Comparison of ENCODE assay signal across 18 cellular contexts in genomic region chr5:135304352-135305221, GRCh38.
DNase-seq lines count a peak whose midpoint lies in the region; ATAC-seq and TF ChIP-seq lines count a peak whose summit lies in the region.
"Had no signal": no experiment of that assay in that cellular context is flagged by ENCODE, and none has a peak within 500 bp of the region (broad histone marks: within the 10 kb centered on the region; RNA-seq: fewer than 3 reads in every experiment).

No MANE protein-coding gene starts in this region.

- peak; percentile 48 for DNase-seq in activated CD4-positive, alpha-beta T cell treated with anti-CD3 and anti-CD28 coated beads, Interleukin-2, amount 10 ng/mL, durations not matched to agents 24 days and 14 days
- no peak for DNase-seq in activated CD4-positive, alpha-beta T cell treated with anti-CD3 and anti-CD28 coated beads, Interleukin-2, amount 10 ng/mL, durations not matched to agents 7 days and 5 days
- peak; percentile 65 for DNase-seq in RPMI8226
- DNase-seq in fibroblast of villous mesenchyme (ENCODE audit: low read depth): peak; percentile 21
- peak; percentile 43 for DNase-seq in retina
- no peak for DNase-seq in CD4-positive, alpha-beta T cell
- DNase-seq in NCI-H1417 (lab: John Stamatoyannopoulos, UW): no peak
- DNase-seq in naive thymus-derived CD4-positive, alpha-beta T cell: no peak
- DNase-seq: activated T-cell treated with anti-CD3 and anti-CD28 coated beads, Interleukin-2, amount 50 U/mL, for 4 hours; DMS79 treated with DMSO at 0.1 percent for 48 hours; esophagus squamous epithelium; mesendoderm; NCI-H2029; NCI-H510A; stimulated activated CD4-positive, alpha-beta T cell treated with anti-CD3 and anti-CD28 coated beads, Interleukin-1b, Interleukin-23, amount 100 ng/mL, for 48 hours had no signal

- H3K36me3 ChIP-seq in naive thymus-derived CD4-positive, alpha-beta T cell (ENCODE audit: control insufficient read depth in 2 of 3, insufficient read depth in 3 of 3, low read length in 3 of 3): no peaks in the 10 kb centered on the region
- H3K36me3 ChIP-seq: esophagus squamous epithelium had no signal

- no peaks in the 10 kb centered on the region for H3K9me3 ChIP-seq in CD4-positive, alpha-beta T cell (ENCODE audit: control insufficient read depth, low read length)
- H3K9me3 ChIP-seq in naive thymus-derived CD4-positive, alpha-beta T cell (ENCODE audit: control insufficient read depth in 2 of 3, low read length in 3 of 3): no peaks in the 10 kb centered on the region
- H3K9me3 ChIP-seq: esophagus squamous epithelium had no signal

- no peaks in the 10 kb centered on the region for H3K27me3 ChIP-seq in CD4-positive, alpha-beta T cell (ENCODE audit: control insufficient read depth, insufficient read depth, low read length)
- H3K27me3 ChIP-seq in naive thymus-derived CD4-positive, alpha-beta T cell (ENCODE audit: control insufficient read depth in 2 of 2, insufficient read depth in 2 of 2, low read length in 2 of 2): no peaks in the 10 kb centered on the region
- H3K27me3 ChIP-seq: esophagus squamous epithelium had no signal

- intact Hi-C loops in activated CD4-positive, alpha-beta T cell treated with anti-CD3 and anti-CD28 coated beads, Interleukin-2, amount 10 ng/mL, durations not matched to agents 24 days and 14 days (cut with micrococcal nuclease): no loop called here
- intact Hi-C loops in CD4-positive, alpha-beta T cell (cut with DNase I, micrococcal nuclease): no loop called here
- intact Hi-C loops in naive thymus-derived CD4-positive, alpha-beta T cell (cut with micrococcal nuclease): no loop called here

- no peak overlapping the region for H3K27ac ChIP-seq in CD4-positive, alpha-beta T cell (ENCODE audit: low read depth, low read length)
- H3K27ac ChIP-seq in naive thymus-derived CD4-positive, alpha-beta T cell (ENCODE audit: low read depth, low read length): no peak overlapping the region
- H3K27ac ChIP-seq: esophagus squamous epithelium had no signal

- no peak for TF ChIP-seq CTCF in fibroblast of villous mesenchyme (IDR thresholded peaks at IDR 0.05; ENCODE audit: insufficient read depth, low read depth, low read length)
- TF ChIP-seq CTCF in CD4-positive, alpha-beta T cell (IDR thresholded peaks at IDR 0.05): no peak

- POLR2A ChIA-PET in activated CD4-positive, alpha-beta T cell treated with anti-CD3 and anti-CD28 coated beads, Interleukin-2, amount 10 ng/mL, durations not matched to agents 7 days and 5 days (lab: Charles Lee): no interaction called here
- POLR2A ChIA-PET in CD4-positive, alpha-beta T cell (lab: Charles Lee): no interaction called here
- POLR2A ChIA-PET in naive thymus-derived CD4-positive, alpha-beta T cell (lab: Charles Lee): no interaction called here

- H3K4me1 ChIP-seq in naive thymus-derived CD4-positive, alpha-beta T cell (ENCODE audit: control insufficient read depth in 2 of 2, insufficient read depth in 2 of 2, low read length in 2 of 2): no peaks in the 10 kb centered on the region

- CTCF ChIA-PET in activated CD4-positive, alpha-beta T cell treated with anti-CD3 and anti-CD28 coated beads, Interleukin-2, amount 10 ng/mL, durations not matched to agents 7 days and 5 days (lab: Charles Lee): interaction anchor here (1.0 kb wide), 1 partner anchor 9 kb away, joined by 3 read pairs; no protein-coding TSS in a partner anchor
- CTCF ChIA-PET in CD4-positive, alpha-beta T cell (lab: Charles Lee): no interaction called here
- CTCF ChIA-PET in naive thymus-derived CD4-positive, alpha-beta T cell (lab: Charles Lee): no interaction called here

- no peaks in the 10 kb centered on the region for H3K36me3 Mint-ChIP-seq in activated CD4-positive, alpha-beta T cell treated with anti-CD3 and anti-CD28 coated beads, Interleukin-2, amount 10 ng/mL, durations not matched to agents 24 days and 14 days (ENCODE audit: low read depth)
- peaks cover 3% of the 10 kb centered on the region for H3K36me3 Mint-ChIP-seq in activated CD4-positive, alpha-beta T cell treated with anti-CD3 and anti-CD28 coated beads, Interleukin-2, amount 10 ng/mL, durations not matched to agents 7 days and 5 days (ENCODE audit: low read depth)
- no peaks in the 10 kb centered on the region for H3K36me3 Mint-ChIP-seq in CD4-positive, alpha-beta T cell (ENCODE audit: low read depth)
- peaks cover 0 to 1% (median 0%) of the 10 kb centered on the region in 5 donors for H3K36me3 Mint-ChIP-seq in naive thymus-derived CD4-positive, alpha-beta T cell
- H3K36me3 Mint-ChIP-seq: activated naive CD4-positive, alpha-beta T cell treated with anti-CD3 and anti-CD28 coated beads, Interleukin-2, amount 50 U/mL, for 24 hours; CD14-positive monocyte had no signal

- no peak overlapping the region for H3K27ac Mint-ChIP-seq in activated CD4-positive, alpha-beta T cell treated with anti-CD3 and anti-CD28 coated beads, Interleukin-2, amount 10 ng/mL, durations not matched to agents 24 days and 14 days
- H3K27ac Mint-ChIP-seq in activated CD4-positive, alpha-beta T cell treated with anti-CD3 and anti-CD28 coated beads, Interleukin-2, amount 10 ng/mL, durations not matched to agents 7 days and 5 days: no peak overlapping the region
- no peak overlapping the region for H3K27ac Mint-ChIP-seq in CD4-positive, alpha-beta T cell
- H3K27ac Mint-ChIP-seq in naive thymus-derived CD4-positive, alpha-beta T cell: no peak overlapping the region
- H3K27ac Mint-ChIP-seq: activated naive CD4-positive, alpha-beta T cell treated with anti-CD3 and anti-CD28 coated beads, Interleukin-2, amount 50 U/mL, for 24 hours had no signal

- no peak overlapping the region for H3K4me3 ChIP-seq in fibroblast of villous mesenchyme (ENCODE audit: low read depth, low read length)
- no peak overlapping the region for H3K4me3 ChIP-seq in naive thymus-derived CD4-positive, alpha-beta T cell (ENCODE audit: low read length)
- H3K4me3 ChIP-seq: esophagus squamous epithelium had no signal

- H3K4me3 Mint-ChIP-seq in activated CD4-positive, alpha-beta T cell treated with anti-CD3 and anti-CD28 coated beads, Interleukin-2, amount 10 ng/mL, durations not matched to agents 24 days and 14 days: no peak overlapping the region
- H3K4me3 Mint-ChIP-seq in activated CD4-positive, alpha-beta T cell treated with anti-CD3 and anti-CD28 coated beads, Interleukin-2, amount 10 ng/mL, durations not matched to agents 7 days and 5 days: no peak overlapping the region
- no peak overlapping the region for H3K4me3 Mint-ChIP-seq in CD4-positive, alpha-beta T cell
- H3K4me3 Mint-ChIP-seq in naive thymus-derived CD4-positive, alpha-beta T cell: no peak overlapping the region
- H3K4me3 Mint-ChIP-seq: activated naive CD4-positive, alpha-beta T cell treated with anti-CD3 and anti-CD28 coated beads, Interleukin-2, amount 50 U/mL, for 24 hours; activated T-cell treated with anti-CD3 and anti-CD28 coated beads, Interleukin-2, amount 50 U/mL, for 4 hours; CD14-positive monocyte had no signal

- peaks cover 27% of the 10 kb centered on the region for H3K4me1 Mint-ChIP-seq in activated CD4-positive, alpha-beta T cell treated with anti-CD3 and anti-CD28 coated beads, Interleukin-2, amount 10 ng/mL, durations not matched to agents 24 days and 14 days
- peaks cover 32% of the 10 kb centered on the region for H3K4me1 Mint-ChIP-seq in activated CD4-positive, alpha-beta T cell treated with anti-CD3 and anti-CD28 coated beads, Interleukin-2, amount 10 ng/mL, durations not matched to agents 7 days and 5 days
- H3K4me1 Mint-ChIP-seq in CD4-positive, alpha-beta T cell (ENCODE audit: low read depth): no peaks in the 10 kb centered on the region
- peaks cover 0 to 25% (median 5%) of the 10 kb centered on the region in 7 donors for H3K4me1 Mint-ChIP-seq in naive thymus-derived CD4-positive, alpha-beta T cell
- H3K4me1 Mint-ChIP-seq: CD14-positive monocyte had no signal

- no peak for ATAC-seq in CD4-positive, alpha-beta T cell (ENCODE audit: poor library complexity)
- no peak for ATAC-seq in naive thymus-derived CD4-positive, alpha-beta T cell
- ATAC-seq: activated T-cell treated with anti-CD3 and anti-CD28 coated beads, Interleukin-2, amount 50 U/mL, for 4 hours; sciatic nerve had no signal

- peaks cover 42% of the 10 kb centered on the region for H3K27me3 Mint-ChIP-seq in activated CD4-positive, alpha-beta T cell treated with anti-CD3 and anti-CD28 coated beads, Interleukin-2, amount 10 ng/mL, durations not matched to agents 24 days and 14 days
- peaks cover 20% of the 10 kb centered on the region for H3K27me3 Mint-ChIP-seq in activated CD4-positive, alpha-beta T cell treated with anti-CD3 and anti-CD28 coated beads, Interleukin-2, amount 10 ng/mL, durations not matched to agents 7 days and 5 days
- H3K27me3 Mint-ChIP-seq in CD4-positive, alpha-beta T cell: peaks cover 6% of the 10 kb centered on the region
- H3K27me3 Mint-ChIP-seq in naive thymus-derived CD4-positive, alpha-beta T cell: peaks cover 9 to 40% (median 12%) of the 10 kb centered on the region in 5 donors
- H3K27me3 Mint-ChIP-seq: activated naive CD4-positive, alpha-beta T cell treated with anti-CD3 and anti-CD28 coated beads, Interleukin-2, amount 50 U/mL, for 24 hours had no signal

- no peaks in the 10 kb centered on the region for H3K9me3 Mint-ChIP-seq in activated CD4-positive, alpha-beta T cell treated with anti-CD3 and anti-CD28 coated beads, Interleukin-2, amount 10 ng/mL, durations not matched to agents 24 days and 14 days
- H3K9me3 Mint-ChIP-seq in activated CD4-positive, alpha-beta T cell treated with anti-CD3 and anti-CD28 coated beads, Interleukin-2, amount 10 ng/mL, durations not matched to agents 7 days and 5 days: no peaks in the 10 kb centered on the region
- H3K9me3 Mint-ChIP-seq in CD4-positive, alpha-beta T cell: no peaks in the 10 kb centered on the region
- H3K9me3 Mint-ChIP-seq in naive thymus-derived CD4-positive, alpha-beta T cell: no peaks in the 10 kb centered on the region
- H3K9me3 Mint-ChIP-seq: activated naive CD4-positive, alpha-beta T cell treated with anti-CD3 and anti-CD28 coated beads, Interleukin-2, amount 50 U/mL, for 24 hours; activated T-cell treated with anti-CD3 and anti-CD28 coated beads, Interleukin-2, amount 50 U/mL, for 4 hours; CD14-positive monocyte had no signal

Comparison
In these comparisons a context has a peak if more than half of its experiments do, and no peak if none do; other contexts are left out.
1. DNase-seq: peak in activated CD4-positive, alpha-beta T cell treated with anti-CD3 and anti-CD28 coated beads, Interleukin-2, amount 10 ng/mL, durations not matched to agents 24 days and 14 days (single experiment), RPMI8226 (single experiment), fibroblast of villous mesenchyme (single experiment) and retina (single experiment); none in activated CD4-positive, alpha-beta T cell treated with anti-CD3 and anti-CD28 coated beads, Interleukin-2, amount 10 ng/mL, durations not matched to agents 7 days and 5 days (single experiment), CD4-positive, alpha-beta T cell (0 of 10), NCI-H1417 (0 of 3) and naive thymus-derived CD4-positive, alpha-beta T cell (0 of 9).